ENCODE assay signal across 2 cellular contexts in the genomic region with DNA sequence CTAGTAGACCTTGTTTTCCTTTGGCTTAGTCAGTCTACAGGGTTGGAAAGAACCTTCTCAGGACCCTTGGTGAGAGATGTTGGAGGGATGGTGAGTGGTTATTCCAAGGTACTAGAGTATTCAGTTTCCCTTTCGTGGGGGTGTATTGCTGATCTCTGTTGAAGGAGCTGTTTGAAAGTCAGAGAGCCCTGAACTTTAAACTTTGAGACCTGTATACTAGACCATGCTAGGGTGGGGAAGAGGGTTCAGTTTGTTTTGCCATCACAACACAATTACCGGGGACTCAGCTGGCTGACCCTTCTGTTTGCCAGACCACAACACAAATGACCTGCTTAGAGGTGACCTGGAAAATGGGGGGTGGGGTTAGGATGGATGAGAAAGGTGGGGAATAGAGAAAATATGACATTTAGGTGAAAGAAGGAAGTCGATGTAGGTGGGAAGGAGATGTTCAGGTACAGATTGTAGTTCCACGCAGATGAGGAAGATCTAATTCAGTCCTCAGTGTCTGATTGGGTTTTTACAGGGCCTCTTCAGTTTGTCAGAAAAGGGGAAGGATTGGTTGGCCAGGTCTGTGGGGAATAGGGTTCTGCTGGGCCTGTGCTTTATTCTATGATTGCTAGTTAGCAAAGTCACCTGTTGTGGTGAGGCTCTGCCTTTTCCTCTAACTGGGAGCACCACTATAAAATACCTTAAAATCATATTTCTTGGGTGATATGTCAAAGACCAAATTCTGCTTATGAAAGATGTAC.
A peak's percentile ranks its signal among the peaks of the same experiment; 100 is the strongest.
TF ChIP-seq lines count a peak whose summit lies in the region.

No MANE protein-coding gene starts in this region.

TF ChIP-seq in liver, 16 proteins besides CTCF, POLR2A, EP300 and RAD21:
- TF ChIP-seq HNF4A (conservative IDR thresholded peaks at IDR 0.05) = peak; percentile 31 to 47
- TF ChIP-seq, protein P1, sequence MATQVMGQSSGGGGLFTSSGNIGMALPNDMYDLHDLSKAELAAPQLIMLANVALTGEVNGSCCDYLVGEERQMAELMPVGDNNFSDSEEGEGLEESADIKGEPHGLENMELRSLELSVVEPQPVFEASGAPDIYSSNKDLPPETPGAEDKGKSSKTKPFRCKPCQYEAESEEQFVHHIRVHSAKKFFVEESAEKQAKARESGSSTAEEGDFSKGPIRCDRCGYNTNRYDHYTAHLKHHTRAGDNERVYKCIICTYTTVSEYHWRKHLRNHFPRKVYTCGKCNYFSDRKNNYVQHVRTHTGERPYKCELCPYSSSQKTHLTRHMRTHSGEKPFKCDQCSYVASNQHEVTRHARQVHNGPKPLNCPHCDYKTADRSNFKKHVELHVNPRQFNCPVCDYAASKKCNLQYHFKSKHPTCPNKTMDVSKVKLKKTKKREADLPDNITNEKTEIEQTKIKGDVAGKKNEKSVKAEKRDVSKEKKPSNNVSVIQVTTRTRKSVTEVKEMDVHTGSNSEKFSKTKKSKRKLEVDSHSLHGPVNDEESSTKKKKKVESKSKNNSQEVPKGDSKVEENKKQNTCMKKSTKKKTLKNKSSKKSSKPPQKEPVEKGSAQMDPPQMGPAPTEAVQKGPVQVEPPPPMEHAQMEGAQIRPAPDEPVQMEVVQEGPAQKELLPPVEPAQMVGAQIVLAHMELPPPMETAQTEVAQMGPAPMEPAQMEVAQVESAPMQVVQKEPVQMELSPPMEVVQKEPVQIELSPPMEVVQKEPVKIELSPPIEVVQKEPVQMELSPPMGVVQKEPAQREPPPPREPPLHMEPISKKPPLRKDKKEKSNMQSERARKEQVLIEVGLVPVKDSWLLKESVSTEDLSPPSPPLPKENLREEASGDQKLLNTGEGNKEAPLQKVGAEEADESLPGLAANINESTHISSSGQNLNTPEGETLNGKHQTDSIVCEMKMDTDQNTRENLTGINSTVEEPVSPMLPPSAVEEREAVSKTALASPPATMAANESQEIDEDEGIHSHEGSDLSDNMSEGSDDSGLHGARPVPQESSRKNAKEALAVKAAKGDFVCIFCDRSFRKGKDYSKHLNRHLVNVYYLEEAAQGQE (IDR thresholded peaks at IDR 0.05) = no peak
- no peak for TF ChIP-seq JUND (IDR thresholded peaks at IDR 0.05)

TF ChIP-seq in HepG2, 621 proteins besides CTCF, POLR2A, EP300 and RAD21:
- TF ChIP-seq, protein P2, sequence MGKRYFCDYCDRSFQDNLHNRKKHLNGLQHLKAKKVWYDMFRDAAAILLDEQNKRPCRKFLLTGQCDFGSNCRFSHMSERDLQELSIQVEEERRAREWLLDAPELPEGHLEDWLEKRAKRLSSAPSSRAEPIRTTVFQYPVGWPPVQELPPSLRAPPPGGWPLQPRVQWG (CRISPR knock-in tag; IDR thresholded peaks at IDR 0.05; ENCODE audit: borderline replicate concordance, low read depth) = no peak
- TF ChIP-seq DMAP1 (CRISPR knock-in tag; IDR thresholded peaks at IDR 0.05) = no peak
- no peak for TF ChIP-seq ZFAT (CRISPR knock-in tag; conservative IDR thresholded peaks at IDR 0.05)
- TF ChIP-seq, protein P3, sequence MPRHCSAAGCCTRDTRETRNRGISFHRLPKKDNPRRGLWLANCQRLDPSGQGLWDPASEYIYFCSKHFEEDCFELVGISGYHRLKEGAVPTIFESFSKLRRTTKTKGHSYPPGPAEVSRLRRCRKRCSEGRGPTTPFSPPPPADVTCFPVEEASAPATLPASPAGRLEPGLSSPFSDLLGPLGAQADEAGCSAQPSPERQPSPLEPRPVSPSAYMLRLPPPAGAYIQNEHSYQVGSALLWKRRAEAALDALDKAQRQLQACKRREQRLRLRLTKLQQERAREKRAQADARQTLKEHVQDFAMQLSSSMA (CRISPR knock-in tag; IDR thresholded peaks at IDR 0.05) = no peak
- no peak for TF ChIP-seq PLRG1 (conservative IDR thresholded peaks at IDR 0.05)
- TF ChIP-seq, protein P4, sequence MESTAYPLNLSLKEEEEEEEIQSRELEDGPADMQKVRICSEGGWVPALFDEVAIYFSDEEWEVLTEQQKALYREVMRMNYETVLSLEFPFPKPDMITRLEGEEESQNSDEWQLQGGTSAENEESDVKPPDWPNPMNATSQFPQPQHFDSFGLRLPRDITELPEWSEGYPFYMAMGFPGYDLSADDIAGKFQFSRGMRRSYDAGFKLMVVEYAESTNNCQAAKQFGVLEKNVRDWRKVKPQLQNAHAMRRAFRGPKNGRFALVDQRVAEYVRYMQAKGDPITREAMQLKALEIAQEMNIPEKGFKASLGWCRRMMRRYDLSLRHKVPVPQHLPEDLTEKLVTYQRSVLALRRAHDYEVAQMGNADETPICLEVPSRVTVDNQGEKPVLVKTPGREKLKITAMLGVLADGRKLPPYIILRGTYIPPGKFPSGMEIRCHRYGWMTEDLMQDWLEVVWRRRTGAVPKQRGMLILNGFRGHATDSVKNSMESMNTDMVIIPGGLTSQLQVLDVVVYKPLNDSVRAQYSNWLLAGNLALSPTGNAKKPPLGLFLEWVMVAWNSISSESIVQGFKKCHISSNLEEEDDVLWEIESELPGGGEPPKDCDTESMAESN (CRISPR knock-in tag; conservative IDR thresholded peaks at IDR 0.05) = no peak
- no peak for TF ChIP-seq CREM (IDR thresholded peaks at IDR 0.05)
- TF ChIP-seq CREM (CRISPR knock-in tag; IDR thresholded peaks at IDR 0.05) = no peak
- TF ChIP-seq, protein P5, sequence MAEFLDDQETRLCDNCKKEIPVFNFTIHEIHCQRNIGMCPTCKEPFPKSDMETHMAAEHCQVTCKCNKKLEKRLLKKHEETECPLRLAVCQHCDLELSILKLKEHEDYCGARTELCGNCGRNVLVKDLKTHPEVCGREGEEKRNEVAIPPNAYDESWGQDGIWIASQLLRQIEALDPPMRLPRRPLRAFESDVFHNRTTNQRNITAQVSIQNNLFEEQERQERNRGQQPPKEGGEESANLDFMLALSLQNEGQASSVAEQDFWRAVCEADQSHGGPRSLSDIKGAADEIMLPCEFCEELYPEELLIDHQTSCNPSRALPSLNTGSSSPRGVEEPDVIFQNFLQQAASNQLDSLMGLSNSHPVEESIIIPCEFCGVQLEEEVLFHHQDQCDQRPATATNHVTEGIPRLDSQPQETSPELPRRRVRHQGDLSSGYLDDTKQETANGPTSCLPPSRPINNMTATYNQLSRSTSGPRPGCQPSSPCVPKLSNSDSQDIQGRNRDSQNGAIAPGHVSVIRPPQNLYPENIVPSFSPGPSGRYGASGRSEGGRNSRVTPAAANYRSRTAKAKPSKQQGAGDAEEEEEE (CRISPR knock-in tag; IDR thresholded peaks at IDR 0.05; ENCODE audit: borderline replicate concordance) = no peak
- no peak for TF ChIP-seq ZNF816 (CRISPR knock-in tag; IDR thresholded peaks at IDR 0.05; ENCODE audit: borderline replicate concordance)
- no peak for TF ChIP-seq HES4 (CRISPR knock-in tag; IDR thresholded peaks at IDR 0.05; ENCODE audit: borderline replicate concordance)
- TF ChIP-seq ZNF883 (CRISPR knock-in tag; IDR thresholded peaks at IDR 0.05; ENCODE audit: not compliant biosample characterization) = no peak
- TF ChIP-seq MIER3 (CRISPR knock-in tag; IDR thresholded peaks at IDR 0.05; ENCODE audit: borderline replicate concordance) = no peak
- TF ChIP-seq, protein P6, sequence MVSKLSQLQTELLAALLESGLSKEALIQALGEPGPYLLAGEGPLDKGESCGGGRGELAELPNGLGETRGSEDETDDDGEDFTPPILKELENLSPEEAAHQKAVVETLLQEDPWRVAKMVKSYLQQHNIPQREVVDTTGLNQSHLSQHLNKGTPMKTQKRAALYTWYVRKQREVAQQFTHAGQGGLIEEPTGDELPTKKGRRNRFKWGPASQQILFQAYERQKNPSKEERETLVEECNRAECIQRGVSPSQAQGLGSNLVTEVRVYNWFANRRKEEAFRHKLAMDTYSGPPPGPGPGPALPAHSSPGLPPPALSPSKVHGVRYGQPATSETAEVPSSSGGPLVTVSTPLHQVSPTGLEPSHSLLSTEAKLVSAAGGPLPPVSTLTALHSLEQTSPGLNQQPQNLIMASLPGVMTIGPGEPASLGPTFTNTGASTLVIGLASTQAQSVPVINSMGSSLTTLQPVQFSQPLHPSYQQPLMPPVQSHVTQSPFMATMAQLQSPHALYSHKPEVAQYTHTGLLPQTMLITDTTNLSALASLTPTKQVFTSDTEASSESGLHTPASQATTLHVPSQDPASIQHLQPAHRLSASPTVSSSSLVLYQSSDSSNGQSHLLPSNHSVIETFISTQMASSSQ (IDR thresholded peaks at IDR 0.05; ENCODE audit: low read depth) = no peak
- TF ChIP-seq, protein P6 (CRISPR knock-in tag; IDR thresholded peaks at IDR 0.05; ENCODE audit: borderline replicate concordance) = no peak
- no peak for TF ChIP-seq SYNCRIP (IDR thresholded peaks at IDR 0.05; ENCODE audit: insufficient read depth, low read depth, low read length)
- no peak for TF ChIP-seq ZNF780A (CRISPR knock-in tag; IDR thresholded peaks at IDR 0.05)
- no peak for TF ChIP-seq MYC (CRISPR knock-in tag; IDR thresholded peaks at IDR 0.05; ENCODE audit: borderline replicate concordance)
- TF ChIP-seq ZNF660 (CRISPR knock-in tag; IDR thresholded peaks at IDR 0.05; ENCODE audit: borderline replicate concordance, low read depth) = no peak
- no peak for TF ChIP-seq TAF1 (CRISPR knock-in tag; IDR thresholded peaks at IDR 0.05)
- TF ChIP-seq CHCHD3 (CRISPR knock-in tag; IDR thresholded peaks at IDR 0.05) = no peak
